Comparison of ENCODE assay signal across 20 cellular contexts in the genomic region with DNA sequence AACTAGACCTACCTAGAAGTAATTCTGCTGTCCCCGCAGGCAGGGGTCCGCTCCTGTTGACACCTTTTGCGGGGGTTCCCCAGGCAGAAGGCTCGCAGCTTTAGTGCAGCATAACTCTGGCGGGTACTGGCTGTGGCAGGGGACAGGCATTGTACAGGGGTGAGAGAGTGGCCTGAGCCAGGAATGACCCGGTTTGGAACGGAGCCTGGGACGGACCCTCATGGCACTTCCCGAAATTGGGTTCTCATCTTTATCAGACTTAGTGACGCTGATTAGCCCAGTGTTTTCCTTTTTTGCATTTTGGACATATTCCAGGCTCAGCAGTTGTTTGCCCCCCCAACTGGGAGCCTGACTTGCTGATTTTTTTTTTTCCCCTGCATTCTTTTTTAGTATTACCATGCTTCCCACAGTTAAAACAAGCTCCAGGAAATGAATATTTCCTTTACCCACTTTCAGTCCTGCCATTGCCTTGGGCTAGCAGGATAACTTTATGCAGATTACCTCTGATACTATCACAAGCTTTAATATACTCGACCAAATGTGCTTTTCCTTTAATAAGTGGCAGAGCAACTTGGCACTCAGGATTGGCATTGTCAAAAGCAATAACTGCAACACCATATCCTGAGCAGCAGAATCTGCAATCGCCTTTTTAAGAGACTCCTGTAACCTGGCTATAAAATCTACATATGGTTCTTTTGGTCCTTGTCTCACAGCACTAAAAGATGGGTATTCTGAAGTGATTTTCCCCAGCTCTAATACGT. TPM values are rescaled to one million over a fixed set of nuclear protein-coding genes. Genes with fewer than 3 reads are reported as not detected.
A peak's percentile ranks its signal among the peaks of the same experiment; 100 is the strongest.
DNase-seq lines count a peak whose midpoint lies in the region; ATAC-seq, FAIRE-seq and TF ChIP-seq lines count a peak whose summit lies in the region.
"Had no signal": no experiment of that assay in that cellular context is flagged by ENCODE, and none has a peak within 500 bp of the region (broad histone marks: within the 10 kb centered on the region; RNA-seq: fewer than 3 reads in every experiment).

No MANE protein-coding gene starts in this region.

- WGBS in heart right ventricle, 2 donors, result 19 to 27% methylated on average over 13 of the region's 13 CpGs
- 21% methylated on average over 13 of the region's 13 CpGs for WGBS in prostate gland

- H3K27ac Mint-ChIP-seq in astrocyte (ENCODE audit: unreplicated experiment) (peak overlapping the region; percentile 58), WTC11 (no peak overlapping the region)
- H3K27ac Mint-ChIP-seq in activated CD4-positive, alpha-beta T cell treated with anti-CD3 and anti-CD28 coated beads, Interleukin-2, amount 10 ng/mL, durations not matched to agents 7 days and 5 days, result no peak overlapping the region
- H3K27ac Mint-ChIP-seq: activated naive CD8-positive, alpha-beta T cell; effector memory CD8-positive, alpha-beta T cell; nephron progenitor cell had no signal

- no peaks in the 10 kb centered on the region for H3K4me1 ChIP-seq in A673 (ENCODE audit: insufficient read depth, low read length, poor library complexity, severe bottlenecking)
- no peaks in the 10 kb centered on the region for H3K4me1 ChIP-seq in astrocyte (ENCODE audit: insufficient read depth, low read length)
- peaks cover 9 to 38% (median 29%) of the 10 kb centered on the region in 9 donors for H3K4me1 ChIP-seq in heart right ventricle
- peaks cover 8% of the 10 kb centered on the region for H3K4me1 ChIP-seq in prostate gland (replicated peaks)
- no peaks in the 10 kb centered on the region for H3K4me1 ChIP-seq in PC-9 (replicated peaks; ENCODE audit: insufficient read depth)
- H3K4me1 ChIP-seq: A549 had no signal

- no peak overlapping the region for H3K9ac ChIP-seq in astrocyte (ENCODE audit: low read length)

- H3K4me3 ChIP-seq in A673 (ENCODE audit: low read depth, low read length, poor library complexity, severe bottlenecking), result no peak overlapping the region
- H3K4me3 ChIP-seq in astrocyte (ENCODE audit: insufficient read depth, low read depth, low read length), result no peak overlapping the region
- no peak overlapping the region for H3K4me3 ChIP-seq in heart right ventricle
- H3K4me3 ChIP-seq in prostate gland, result no peak overlapping the region
- H3K4me3 ChIP-seq in PC-9, result no peak overlapping the region
- H3K4me3 ChIP-seq: A549, lower lobe of right lung, SJCRH30, upper lobe of right lung had no signal

- H3K4me1 Mint-ChIP-seq in astrocyte (ENCODE audit: low read depth, unreplicated experiment) (peaks cover 39% of the 10 kb centered on the region), WTC11 (peaks cover 16% of the 10 kb centered on the region)
- H3K4me1 Mint-ChIP-seq in activated CD4-positive, alpha-beta T cell treated with anti-CD3 and anti-CD28 coated beads, Interleukin-2, amount 10 ng/mL, durations not matched to agents 7 days and 5 days, result no peaks in the 10 kb centered on the region
- H3K4me1 Mint-ChIP-seq: nephron progenitor cell had no signal

- H2AFZ ChIP-seq in astrocyte (ENCODE audit: low read depth, low read length), result no peak overlapping the region
- no peak overlapping the region for H2AFZ ChIP-seq in PC-9

- no peaks in the 10 kb centered on the region for H3F3A ChIP-seq in PC-9 (ENCODE audit: insufficient read depth, low read depth)

- POLR2A ChIA-PET in A673 (lab: Charles Lee; ENCODE audit: low non-redundant PET) (no interaction called here), PC-9 (lab: Charles Lee; ENCODE audit: unreplicated experiment) (no interaction called here), WTC11 (lab: Charles Lee) (no interaction called here)
- POLR2A ChIA-PET in activated CD4-positive, alpha-beta T cell treated with anti-CD3 and anti-CD28 coated beads, Interleukin-2, amount 10 ng/mL, durations not matched to agents 7 days and 5 days (lab: Charles Lee), result no interaction called here

- H3K79me2 ChIP-seq in astrocyte (ENCODE audit: insufficient read depth, low read length) (no peaks in the 10 kb centered on the region), PC-9 (ENCODE audit: low read depth) (no peaks in the 10 kb centered on the region)

- H3K4me2 ChIP-seq in astrocyte (ENCODE audit: low read length) (no peak overlapping the region), PC-9 (no peak overlapping the region)
- H3K4me2 ChIP-seq: A549 had no signal

- no peaks in the 10 kb centered on the region for H3K36me3 ChIP-seq in A673 (ENCODE audit: insufficient read depth, low read length, poor library complexity, severe bottlenecking)
- no peaks in the 10 kb centered on the region for H3K36me3 ChIP-seq in astrocyte (ENCODE audit: insufficient read depth, low read length)
- H3K36me3 ChIP-seq in heart right ventricle, result no peaks in the 10 kb centered on the region
- H3K36me3 ChIP-seq in prostate gland, result no peaks in the 10 kb centered on the region
- H3K36me3 ChIP-seq in PC-9 (ENCODE audit: low read depth), result no peaks in the 10 kb centered on the region
- H3K36me3 ChIP-seq: lower lobe of right lung, SJCRH30, upper lobe of right lung had no signal

- peak in 2 of 8 donors; percentile 28 to 30 for ATAC-seq in heart right ventricle
- no peak; the same call in 1 of the 2 replicates for ATAC-seq in WTC11
- ATAC-seq: A549; effector memory CD8-positive, alpha-beta T cell had no signal

- H3K36me3 Mint-ChIP-seq in astrocyte (ENCODE audit: low read depth, unreplicated experiment) (peaks cover 4% of the 10 kb centered on the region), WTC11 (no peaks in the 10 kb centered on the region; the same call in 1 of the 2 replicates)
- no peaks in the 10 kb centered on the region for H3K36me3 Mint-ChIP-seq in activated CD4-positive, alpha-beta T cell treated with anti-CD3 and anti-CD28 coated beads, Interleukin-2, amount 10 ng/mL, durations not matched to agents 7 days and 5 days (ENCODE audit: low read depth)
- H3K36me3 Mint-ChIP-seq: activated naive CD8-positive, alpha-beta T cell had no signal

- intact Hi-C loops in A673 (cut with micrococcal nuclease; ENCODE audit: unreplicated experiment), result no loop called here
- intact Hi-C loops in heart right ventricle (cut with DNase I), result no loop called here
- intact Hi-C loops in prostate gland (cut with DNase I), result loop anchor here (2.0 kb wide), 1 partner anchor 60 kb away; no protein-coding TSS in a partner anchor
- intact Hi-C loops in PC-9 (cut with micrococcal nuclease; ENCODE audit: unreplicated experiment), result no loop called here

- TF ChIP-seq POLR2A in prostate gland (IDR thresholded peaks at IDR 0.05), result no peak

- no peak for TF ChIP-seq CTCF in A673 (conservative IDR thresholded peaks at IDR 0.05; ENCODE audit: low read depth, low read length)
- no peak for TF ChIP-seq CTCF in astrocyte (IDR thresholded peaks at IDR 0.05; ENCODE audit: insufficient read depth, low read depth, low read length)
- no peak for TF ChIP-seq CTCF in heart right ventricle (IDR thresholded peaks at IDR 0.05)
- TF ChIP-seq CTCF in prostate gland (IDR thresholded peaks at IDR 0.05), result no peak
- TF ChIP-seq CTCF in PC-9 (conservative IDR thresholded peaks at IDR 0.05), result no peak
- no peak for TF ChIP-seq CTCF in WTC11 (IDR thresholded peaks at IDR 0.05)

- no peak overlapping the region for H3K27ac ChIP-seq in A673 (ENCODE audit: low read depth, low read length, poor library complexity, severe bottlenecking)
- no peak overlapping the region for H3K27ac ChIP-seq in astrocyte (ENCODE audit: low read depth, low read length)
- H3K27ac ChIP-seq in heart right ventricle, result peak overlapping the region in 8 of 10 donors; percentile 29 to 80 (median 59)
- peak overlapping the region; percentile 57 to 63 for H3K27ac ChIP-seq in prostate gland
- H3K27ac ChIP-seq in PC-9, result no peak overlapping the region
- H3K27ac ChIP-seq: A549, lower lobe of right lung, SJCRH30, upper lobe of right lung had no signal

- no peaks in the 10 kb centered on the region for H3K9me3 ChIP-seq in A673 (ENCODE audit: low read depth, low read length, poor library complexity, severe bottlenecking)
- no peaks in the 10 kb centered on the region for H3K9me3 ChIP-seq in astrocyte (ENCODE audit: insufficient read depth, low read depth, low read length)
- H3K9me3 ChIP-seq in heart right ventricle, result no peaks in the 10 kb centered on the region
- H3K9me3 ChIP-seq in prostate gland, result no peaks in the 10 kb centered on the region
- H3K9me3 ChIP-seq in PC-9 (ENCODE audit: insufficient read depth, low read depth), result no peaks in the 10 kb centered on the region
- H3K9me3 ChIP-seq: A549, lower lobe of right lung, SJCRH30, upper lobe of right lung had no signal

- peak; percentile 33 for DNase-seq in A673 (ENCODE audit: low spot score)
- no peak for DNase-seq in astrocyte (ENCODE audit: low read depth)
- peak in 1 of 2 donors; percentile 19 for DNase-seq in heart right ventricle
- peak; percentile 11 for DNase-seq in prostate gland (ENCODE audit: low spot score)
- no peak for DNase-seq in PC-9
- no peak for DNase-seq in WTC11 (ENCODE audit: low spot score)
- DNase-seq in activated CD4-positive, alpha-beta T cell treated with anti-CD3 and anti-CD28 coated beads, Interleukin-2, amount 10 ng/mL, durations not matched to agents 7 days and 5 days, result no peak
- no peak for DNase-seq in COLO668 (lab: John Stamatoyannopoulos, UW; ENCODE audit: unreplicated experiment)
- DNase-seq: effector memory CD8-positive, alpha-beta T cell; foreskin fibroblast; lower lobe of right lung; NCI-H2081 treated with DMSO at 0.1 percent for 48 hours; NCI-H524 treated with DMSO at 0.1 percent for 48 hours; nephron progenitor cell; SJCRH30; T-helper 9 cell; upper lobe of right lung had no signal

- no peaks in the 10 kb centered on the region for H3K9me2 ChIP-seq in PC-9 (ENCODE audit: insufficient read depth)

- FAIRE-seq in astrocyte (lab: Jason Lieb, UNC), result no peak
- FAIRE-seq: A549, GM19239 had no signal

- BruUV-seq in A673 (replicated peaks; lab: Mats Ljungman, UMichigan), result no TSS peak
- BruUV-seq in PC-9 (replicated peaks; lab: Mats Ljungman, UMichigan), result no TSS peak

- CTCF ChIA-PET in A673 (lab: Charles Lee) (no interaction called here), PC-9 (lab: Charles Lee) (no interaction called here), WTC11 (lab: Charles Lee) (interaction anchor here (1.0 to 3.7 kb wide), 5 partner anchors 7 to 365 kb away, joined by 5 to 18 read pairs (median 7); no protein-coding TSS in a partner anchor)
- CTCF ChIA-PET in activated CD4-positive, alpha-beta T cell treated with anti-CD3 and anti-CD28 coated beads, Interleukin-2, amount 10 ng/mL, durations not matched to agents 7 days and 5 days (lab: Charles Lee), result interaction anchor here (0.9 to 3.1 kb wide), 5 partner anchors 8 to 21 kb away, joined by 3 to 13 read pairs (median 5); no protein-coding TSS in a partner anchor

- H4K20me1 ChIP-seq in astrocyte (ENCODE audit: insufficient read depth, low read length) (no peaks in the 10 kb centered on the region), PC-9 (ENCODE audit: insufficient read depth) (no peaks in the 10 kb centered on the region)

- peaks cover 15% of the 10 kb centered on the region for H3K27me3 Mint-ChIP-seq in astrocyte (ENCODE audit: low read depth, unreplicated experiment)
- H3K27me3 Mint-ChIP-seq in WTC11 (ENCODE audit: low read depth), result peaks cover 6% of the 10 kb centered on the region
- H3K27me3 Mint-ChIP-seq in activated CD4-positive, alpha-beta T cell treated with anti-CD3 and anti-CD28 coated beads, Interleukin-2, amount 10 ng/mL, durations not matched to agents 7 days and 5 days, result peaks cover 2% of the 10 kb centered on the region
- H3K27me3 Mint-ChIP-seq: activated naive CD8-positive, alpha-beta T cell had no signal

- peaks cover 4% of the 10 kb centered on the region for H3K9me3 Mint-ChIP-seq in astrocyte (ENCODE audit: unreplicated experiment)
- peaks cover 16% of the 10 kb centered on the region for H3K9me3 Mint-ChIP-seq in WTC11
- H3K9me3 Mint-ChIP-seq in activated CD4-positive, alpha-beta T cell treated with anti-CD3 and anti-CD28 coated beads, Interleukin-2, amount 10 ng/mL, durations not matched to agents 7 days and 5 days, result no peaks in the 10 kb centered on the region
- H3K9me3 Mint-ChIP-seq: effector memory CD8-positive, alpha-beta T cell; nephron progenitor cell had no signal

- H3K27me3 ChIP-seq in A673 (replicated peaks; ENCODE audit: insufficient read depth, low read depth, low read length, poor library complexity) (peaks cover 18% of the 10 kb centered on the region), astrocyte (ENCODE audit: insufficient read depth, low read length) (no peaks in the 10 kb centered on the region), heart right ventricle (no peaks in the 10 kb centered on the region), prostate gland (replicated peaks; ENCODE audit: insufficient read depth) (no peaks in the 10 kb centered on the region), PC-9 (ENCODE audit: insufficient read depth, low read depth) (no peaks in the 10 kb centered on the region)
- H3K27me3 ChIP-seq: upper lobe of right lung had no signal

- no peak overlapping the region for H3K4me3 Mint-ChIP-seq in astrocyte (ENCODE audit: unreplicated experiment)
- H3K4me3 Mint-ChIP-seq in WTC11, result no peak overlapping the region
- no peak overlapping the region for H3K4me3 Mint-ChIP-seq in activated CD4-positive, alpha-beta T cell treated with anti-CD3 and anti-CD28 coated beads, Interleukin-2, amount 10 ng/mL, durations not matched to agents 7 days and 5 days
- H3K4me3 Mint-ChIP-seq: activated naive CD8-positive, alpha-beta T cell; effector memory CD8-positive, alpha-beta T cell; nephron progenitor cell had no signal

RNA-seq across cellular contexts. Expression of a gene that starts 55.9 kb away (rescaled TPM):
- total RNA-seq in A673 (2021), result 196 and 227 TPM in 2 replicates
- total RNA-seq in astrocyte, result 558 and 620 TPM in 2 replicates
- 100 to 1,000 TPM; 155 to 302 (median 177) TPM for total RNA-seq in heart right ventricle
- polyA plus RNA-seq in heart right ventricle, result 100 to 1,000 TPM in 1 of 2 donors, 10 to 100 TPM in 1; 51.9 to 266 TPM
- total RNA-seq in prostate gland, result 100 to 1,000 TPM; 127 to 171 TPM
- total RNA-seq in PC-9 (2021), result 251 and 258 TPM in 2 replicates
- total RNA-seq in WTC11 (2021), result 288 to 306 TPM (median 288 TPM) in 3 replicates
- 100 to 1,000 TPM; 452 to 454 TPM for total RNA-seq in activated CD4-positive, alpha-beta T cell treated with anti-CD3 and anti-CD28 coated beads, Interleukin-2, amount 10 ng/mL, durations not matched to agents 7 days and 5 days

Comparison
In these comparisons a context has a peak if more than half of its experiments do, and no peak if none do; other contexts are left out.
1. DNase-seq: peak in A673 (single experiment) and prostate gland (single experiment); none in astrocyte (single experiment), PC-9 (0 of 2), WTC11 (single experiment), activated CD4-positive, alpha-beta T cell treated with anti-CD3 and anti-CD28 coated beads, Interleukin-2, amount 10 ng/mL, durations not matched to agents 7 days and 5 days (single experiment) and COLO668 (single experiment).
2. H3K27ac ChIP-seq: peak in heart right ventricle (8 of 10) and prostate gland (2 of 2); none in A673 (single experiment), astrocyte (single experiment) and PC-9 (single experiment).
3. CTCF ChIA-PET loops: an anchor here in WTC11 (1.0 to 3.7 kb wide) and activated CD4-positive, alpha-beta T cell treated with anti-CD3 and anti-CD28 coated beads, Interleukin-2, amount 10 ng/mL, durations not matched to agents 7 days and 5 days (0.9 to 3.1 kb wide); none called in A673 and PC-9.